ENCODE assay signal across 8 cellular contexts in the genomic region with DNA sequence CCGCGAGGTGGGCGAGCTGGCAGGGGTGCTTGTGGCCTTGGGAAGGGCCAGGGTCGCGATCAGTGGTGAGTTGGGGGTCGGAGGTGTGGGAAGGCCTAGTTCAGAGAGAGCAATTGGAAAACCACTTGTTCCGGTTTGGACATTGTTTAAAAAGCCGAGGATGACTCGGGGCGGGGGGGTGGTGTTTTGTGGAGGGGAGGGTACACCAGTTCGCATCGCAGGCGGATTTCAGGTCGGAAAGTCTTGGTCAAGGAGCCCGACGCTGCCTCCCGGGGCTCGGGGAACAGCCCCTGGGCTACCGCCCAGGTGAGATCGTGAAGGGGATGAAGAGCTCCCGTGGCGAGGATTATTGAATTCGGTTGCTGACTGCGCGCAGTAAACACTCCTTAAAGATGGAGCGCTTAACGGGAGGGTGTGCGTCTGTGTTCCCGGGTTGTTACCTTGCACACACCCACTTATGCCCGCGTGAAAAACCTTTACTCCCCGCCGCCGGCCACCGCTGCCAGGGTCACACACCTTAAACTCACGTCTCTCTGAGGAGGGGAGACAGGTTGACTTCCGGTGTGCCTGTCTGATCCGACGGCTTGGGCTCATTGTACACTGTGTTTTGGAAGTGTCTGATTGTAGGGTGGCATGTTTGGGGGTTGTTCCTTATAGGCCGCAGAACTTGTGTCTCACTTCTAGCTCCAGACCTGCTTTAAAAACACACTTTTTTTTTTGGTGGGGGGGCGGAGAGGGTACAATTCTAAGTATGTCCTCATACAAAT.
DNase-seq lines count a peak whose midpoint lies in the region; ATAC-seq and TF ChIP-seq lines count a peak whose summit lies in the region.

No MANE protein-coding gene starts in this region.

- POLR2A ChIA-PET in activated CD4-positive, alpha-beta memory T cell treated with anti-CD3 and anti-CD28 coated beads for 36 hours (lab: Charles Lee) = interaction anchor here (1.2 kb wide), 1 partner anchor 10 kb away, joined by 5 read pairs; no protein-coding TSS in a partner anchor
- POLR2A ChIA-PET in naive thymus-derived CD4-positive, alpha-beta T cell (lab: Charles Lee) = interaction anchor here (0.6 to 1.2 kb wide), 5 partner anchors 21 to 1404 kb away, joined by 3 to 7 read pairs (median 3); a partner anchor contains a TSS

- no peak for DNase-seq in HFFc6
- DNase-seq in activated CD4-positive, alpha-beta memory T cell treated with anti-CD3 and anti-CD28 coated beads for 36 hours = peak; percentile 43
- no peak for DNase-seq in epithelial cell of proximal tubule (ENCODE audit: low read depth)
- peak in 7 of 9 donors; percentile 28 to 47 (median 41) for DNase-seq in naive thymus-derived CD4-positive, alpha-beta T cell
- DNase-seq in aorta = peak in 1 of 2 donors; percentile 75
- DNase-seq in germinal center (ENCODE audit: low spot score) = no peak

- H3K4me2 ChIP-seq in BLaER1 = peak overlapping the region; percentile 88

- no peaks in the 10 kb centered on the region; the same call in 1 of the 2 replicates for H4K20me1 ChIP-seq in BLaER1

- H3K9me3 ChIP-seq in BLaER1 (peaks cover 23% of the 10 kb centered on the region), aorta (ENCODE audit: control insufficient read depth, low read length) (no peaks in the 10 kb centered on the region)
- no peaks in the 10 kb centered on the region for H3K9me3 ChIP-seq in naive thymus-derived CD4-positive, alpha-beta T cell (ENCODE audit: control insufficient read depth in 2 of 3, low read length in 3 of 3)

- H3K27ac ChIP-seq in BLaER1 (no peak overlapping the region), aorta (ENCODE audit: low read depth in 1 of 2, low read length in 2 of 2) (peak overlapping the region in 1 of 2 donors; percentile 1)
- H3K27ac ChIP-seq in naive thymus-derived CD4-positive, alpha-beta T cell (ENCODE audit: low read depth, low read length) = peak overlapping the region; percentile 85

- CTCF ChIA-PET in activated CD4-positive, alpha-beta memory T cell treated with anti-CD3 and anti-CD28 coated beads for 36 hours (lab: Charles Lee) = no interaction called here
- CTCF ChIA-PET in naive thymus-derived CD4-positive, alpha-beta T cell (lab: Charles Lee) = interaction anchor here (1.2 kb wide), 1 partner anchor 240 kb away, joined by 5 read pairs; no protein-coding TSS in a partner anchor

- intact Hi-C loops in activated CD4-positive, alpha-beta memory T cell treated with anti-CD3 and anti-CD28 coated beads for 36 hours (cut with micrococcal nuclease) = loop anchor here (2.0 kb wide), 1 partner anchor 15 kb away; no protein-coding TSS in a partner anchor
- intact Hi-C loops in naive thymus-derived CD4-positive, alpha-beta T cell (cut with micrococcal nuclease) = loop anchor here (1.0 to 5.0 kb wide), 5 partner anchors 15 to 360 kb away; a partner anchor contains a TSS
- intact Hi-C loops in aorta (cut with DNase I) = loop anchor here in 1 of 2 donors (10.0 kb wide), 2 partner anchors 103 to 143 kb away; a partner anchor contains a TSS

- H3K4me3 Mint-ChIP-seq in HFFc6 = peak overlapping the region; percentile 95
- H3K4me3 Mint-ChIP-seq in activated CD4-positive, alpha-beta memory T cell treated with anti-CD3 and anti-CD28 coated beads for 36 hours = peak overlapping the region; percentile 90
- peak overlapping the region; percentile 86 to 99 (median 95) for H3K4me3 Mint-ChIP-seq in naive thymus-derived CD4-positive, alpha-beta T cell

- WGBS in aorta, 2 donors = 1% methylated on average over 40 of the region's 41 CpGs

- peaks cover 55% of the 10 kb centered on the region for H3K27me3 ChIP-seq in BLaER1
- no peaks in the 10 kb centered on the region for H3K27me3 ChIP-seq in naive thymus-derived CD4-positive, alpha-beta T cell (ENCODE audit: control insufficient read depth in 2 of 2, insufficient read depth in 2 of 2, low read length in 2 of 2)
- no peaks in the 10 kb centered on the region for H3K27me3 ChIP-seq in aorta (ENCODE audit: control insufficient read depth in 1 of 2, insufficient read depth in 2 of 2, low read length in 1 of 2)

- no peak overlapping the region for H3K9ac ChIP-seq in BLaER1

- H3K9me3 Mint-ChIP-seq in HFFc6 = no peaks in the 10 kb centered on the region
- H3K9me3 Mint-ChIP-seq in activated CD4-positive, alpha-beta memory T cell treated with anti-CD3 and anti-CD28 coated beads for 36 hours = no peaks in the 10 kb centered on the region
- H3K9me3 Mint-ChIP-seq in naive thymus-derived CD4-positive, alpha-beta T cell = no peaks in the 10 kb centered on the region

- H3K27ac Mint-ChIP-seq in HFFc6 = peak overlapping the region; percentile 86
- peak overlapping the region; percentile 76 for H3K27ac Mint-ChIP-seq in activated CD4-positive, alpha-beta memory T cell treated with anti-CD3 and anti-CD28 coated beads for 36 hours
- peak overlapping the region; percentile 83 to 98 (median 95) for H3K27ac Mint-ChIP-seq in naive thymus-derived CD4-positive, alpha-beta T cell

- TF ChIP-seq CTCF in HFFc6 (IDR thresholded peaks at IDR 0.05) (no peak), epithelial cell of proximal tubule (conservative IDR thresholded peaks at IDR 0.05; ENCODE audit: low read depth, low read length) (no peak)

- no peaks in the 10 kb centered on the region; the same call in 1 of the 2 replicates for H3K27me3 Mint-ChIP-seq in HFFc6 (ENCODE audit: insufficient read depth)
- no peaks in the 10 kb centered on the region for H3K27me3 Mint-ChIP-seq in activated CD4-positive, alpha-beta memory T cell treated with anti-CD3 and anti-CD28 coated beads for 36 hours
- H3K27me3 Mint-ChIP-seq in naive thymus-derived CD4-positive, alpha-beta T cell = peaks cover 0 to 12% (median 0%) of the 10 kb centered on the region in 5 donors

- H3K36me3 Mint-ChIP-seq in HFFc6 (ENCODE audit: low read depth) = peaks cover 4% of the 10 kb centered on the region; the same call in 1 of the 2 replicates
- no peaks in the 10 kb centered on the region for H3K36me3 Mint-ChIP-seq in activated CD4-positive, alpha-beta memory T cell treated with anti-CD3 and anti-CD28 coated beads for 36 hours
- peaks cover 0 to 8% (median 5%) of the 10 kb centered on the region in 5 donors for H3K36me3 Mint-ChIP-seq in naive thymus-derived CD4-positive, alpha-beta T cell

- H3K4me1 Mint-ChIP-seq in HFFc6 (ENCODE audit: low read depth) = peaks cover 25% of the 10 kb centered on the region
- peaks cover 41% of the 10 kb centered on the region for H3K4me1 Mint-ChIP-seq in activated CD4-positive, alpha-beta memory T cell treated with anti-CD3 and anti-CD28 coated beads for 36 hours (ENCODE audit: low read depth)
- H3K4me1 Mint-ChIP-seq in naive thymus-derived CD4-positive, alpha-beta T cell = peaks cover 21 to 50% (median 42%) of the 10 kb centered on the region in 7 donors

- peak; percentile 34 for ATAC-seq in naive thymus-derived CD4-positive, alpha-beta T cell
- ATAC-seq in aorta (ENCODE audit: low FRiP score) (peak; percentile 37), HG03460 (IDR thresholded peaks at IDR 0.05; ENCODE audit: unreplicated experiment) (no peak)

- H3K36me3 ChIP-seq in BLaER1 (no peaks in the 10 kb centered on the region), aorta (ENCODE audit: control insufficient read depth in 1 of 2, insufficient read depth in 2 of 2, low read length in 1 of 2) (no peaks in the 10 kb centered on the region)
- peaks cover 0 to 4% (median 0%) of the 10 kb centered on the region in 3 experiments for H3K36me3 ChIP-seq in naive thymus-derived CD4-positive, alpha-beta T cell (ENCODE audit: control insufficient read depth in 2 of 3, insufficient read depth in 3 of 3, low read length in 3 of 3)

- H3K4me3 ChIP-seq in BLaER1 (peak overlapping the region; percentile 65), epithelial cell of proximal tubule (ENCODE audit: low read depth, low read length) (peak overlapping the region; percentile 81), aorta (ENCODE audit: low read length in 2 of 2) (peak overlapping the region; percentile 74 to 82)
- H3K4me3 ChIP-seq in naive thymus-derived CD4-positive, alpha-beta T cell (ENCODE audit: low read length) = peak overlapping the region; percentile 75

- H3K4me1 ChIP-seq in BLaER1 (peaks cover 10% of the 10 kb centered on the region), aorta (ENCODE audit: control insufficient read depth in 1 of 2, insufficient read depth in 2 of 2, low read length in 2 of 2) (no peaks in the 10 kb centered on the region)
- H3K4me1 ChIP-seq in naive thymus-derived CD4-positive, alpha-beta T cell (ENCODE audit: control insufficient read depth in 2 of 2, insufficient read depth in 2 of 2, low read length in 2 of 2) = peaks cover 3 to 20% of the 10 kb centered on the region in 2 donors

Comparison
In these comparisons a context has a peak if more than half of its experiments do, and no peak if none do; other contexts are left out.
1. DNase-seq: peak in activated CD4-positive, alpha-beta memory T cell treated with anti-CD3 and anti-CD28 coated beads for 36 hours (single experiment) and naive thymus-derived CD4-positive, alpha-beta T cell (7 of 9); none in HFFc6 (single experiment), epithelial cell of proximal tubule (single experiment) and germinal center (single experiment).
2. Peak in every context shown above with its lines, with median percentiles within 50 percentile points of each other: H3K4me3 ChIP-seq, H3K27ac Mint-ChIP-seq and H3K4me3 Mint-ChIP-seq.